ENCODE assay signal across 20 cellular contexts in genomic region chr2:85769987-85770362, GRCh38. TPM values are rescaled to one million over a fixed set of nuclear protein-coding genes. Genes with fewer than 3 reads are reported as not detected.
A peak's percentile ranks its signal among the peaks of the same experiment; 100 is the strongest.
DNase-seq lines count a peak whose midpoint lies in the region; ATAC-seq and TF ChIP-seq lines count a peak whose summit lies in the region.
"Had no signal": no experiment of that assay in that cellular context is flagged by ENCODE, and none has a peak within 500 bp of the region (broad histone marks: within the 10 kb centered on the region; RNA-seq: fewer than 3 reads in every experiment).

No MANE protein-coding gene starts in this region.

- H3K27ac ChIP-seq in VCaP (peak overlapping the region; percentile 76), lower lobe of right lung (peak overlapping the region; percentile 18), tibial artery (peak overlapping the region; percentile 82 to 87)
- H3K27ac ChIP-seq: BLaER1 treated with 17β-estradiol and CSF1 and Interleukin-3, amounts not matched to agents 10 nM and 100 nM; epithelial cell of prostate; neutrophil had no signal

- DNase-seq in NCI-H1694 treated with DMSO at 0.1 percent for 48 hours (lab: John Stamatoyannopoulos, UW) = peak; percentile 48
- DNase-seq in NCI-H1694 (lab: John Stamatoyannopoulos, UW) = no peak
- no peak for DNase-seq in lower lobe of right lung
- peak in 1 of 2 donors; percentile 62 for DNase-seq in tibial artery
- DNase-seq: activated CD4-positive, alpha-beta T cell treated with anti-CD3 and anti-CD28 coated beads for 1 hour; activated gamma-delta T cell treated with Interleukin-2 at 50 U/mL for 16 hours; anterior cingulate cortex; cortex of kidney; midbrain; MM.1S; NCI-H2081 treated with DMSO at 0.1 percent for 48 hours; NK-92 treated with Interleukin-12 subunit alpha and Interleukin-12 subunit beta, amount 100 ng/mL, for 24 hours; stimulated activated CD4-positive, alpha-beta T cell treated with anti-CD3 and anti-CD28 coated beads, Interleukin-2, amount 100 ng/mL, for 48 hours had no signal

- H3K27me3 ChIP-seq in lower lobe of right lung (ENCODE audit: low read depth) (no peaks in the 10 kb centered on the region), tibial artery (no peaks in the 10 kb centered on the region)

- intact Hi-C loops in lower lobe of right lung (cut with DNase I) = no loop called here
- intact Hi-C loops in tibial artery (cut with DNase I; ENCODE audit: low total_unique reads) = loop anchor here (2.0 kb wide), 1 partner anchor 15 kb away; no protein-coding TSS in a partner anchor

- H3K4me1 ChIP-seq in lower lobe of right lung (peaks cover 87% of the 10 kb centered on the region), tibial artery (peaks cover 0 to 95% (median 82%) of the 10 kb centered on the region in 4 donors)

- ATAC-seq in lower lobe of right lung = no peak
- ATAC-seq in HG02798 (IDR thresholded peaks at IDR 0.05; ENCODE audit: poor library complexity, unreplicated experiment) = no peak
- ATAC-seq in GM18861 (IDR thresholded peaks at IDR 0.05; ENCODE audit: unreplicated experiment) = no peak
- no peak for ATAC-seq in GM21360 (IDR thresholded peaks at IDR 0.05; ENCODE audit: unreplicated experiment)

- TF ChIP-seq CTCF in VCaP (conservative IDR thresholded peaks at IDR 0.05) (no peak), lower lobe of right lung (IDR thresholded peaks at IDR 0.05) (no peak), tibial artery (IDR thresholded peaks at IDR 0.05) (no peak)

- H3K9me3 ChIP-seq in lower lobe of right lung (no peaks in the 10 kb centered on the region), tibial artery (no peaks in the 10 kb centered on the region)
- H3K9me3 ChIP-seq: BLaER1 treated with 17β-estradiol and CSF1 and Interleukin-3, amounts not matched to agents 10 nM and 100 nM; neutrophil had no signal

- H3K36me3 ChIP-seq in lower lobe of right lung (peaks cover 65% of the 10 kb centered on the region), tibial artery (peaks cover 25 to 82% (median 39%) of the 10 kb centered on the region in 3 donors)
- H3K36me3 ChIP-seq: BLaER1 treated with 17β-estradiol and CSF1 and Interleukin-3, amounts not matched to agents 10 nM and 100 nM; neutrophil had no signal

- H3K4me3 ChIP-seq in lower lobe of right lung = no peak overlapping the region
- no peak overlapping the region for H3K4me3 ChIP-seq in tibial artery
- H3K4me3 ChIP-seq: BLaER1 treated with 17β-estradiol and CSF1 and Interleukin-3, amounts not matched to agents 10 nM and 100 nM had no signal

RNA-seq across cellular contexts. Expression of gene ATOH8, which starts 16.2 kb away (rescaled TPM):
- 44.9 TPM for total RNA-seq in lower lobe of right lung

Comparison
In these comparisons a context has a peak if more than half of its experiments do, and no peak if none do; other contexts are left out.
1. H3K27ac ChIP-seq: peak in every context shown above with its lines; median percentile 84 in tibial artery; 76 in VCaP; 18 in lower lobe of right lung.